15 cellular contexts compared by ENCODE assay signal in genomic region chr3:102091358-102091757, GRCh38.
DNase-seq lines count a peak whose midpoint lies in the region; ATAC-seq and TF ChIP-seq lines count a peak whose summit lies in the region.
"Had no signal": no experiment of that assay in that cellular context is flagged by ENCODE, and none has a peak within 500 bp of the region (broad histone marks: within the 10 kb centered on the region; RNA-seq: fewer than 3 reads in every experiment).

No MANE protein-coding gene starts in this region.

- H3K9me2 ChIP-seq in PC-3 (replicated peaks; ENCODE audit: low read length): no peaks in the 10 kb centered on the region

- H3F3A ChIP-seq in PC-3 (ENCODE audit: low read length, unreplicated experiment) (no peaks in the 10 kb centered on the region), smooth muscle cell (ENCODE audit: low read depth) (no peaks in the 10 kb centered on the region)

- WGBS in smooth muscle cell (ENCODE audit: low lambda C conversion rate): 87% methylated on average over 2 of the region's 2 CpGs

- no peaks in the 10 kb centered on the region for H3K9me3 ChIP-seq in PC-3 (ENCODE audit: low read length)
- H3K9me3 ChIP-seq in smooth muscle cell (replicated peaks; ENCODE audit: low read depth): no peaks in the 10 kb centered on the region
- H3K9me3 ChIP-seq: BLaER1 treated with 17β-estradiol and CSF1 and Interleukin-3, amounts not matched to agents 10 nM and 100 nM had no signal

- no peak overlapping the region for H3K4me2 ChIP-seq in PC-3 (ENCODE audit: low read length)
- peak overlapping the region; percentile 52 for H3K4me2 ChIP-seq in smooth muscle cell

- no peak overlapping the region for H3K4me3 Mint-ChIP-seq in activated naive CD4-positive, alpha-beta T cell treated with anti-CD3 and anti-CD28 coated beads, Interleukin-2, amount 50 U/mL, for 24 hours
- H3K4me3 Mint-ChIP-seq in activated naive CD8-positive, alpha-beta T cell treated with anti-CD3 and anti-CD28 coated beads, Interleukin-2, amount 50 U/mL, for 24 hours: no peak overlapping the region

- intact Hi-C loops in PC-3 (cut with micrococcal nuclease): loop anchor here (2.0 to 5.0 kb wide), 2 partner anchors 45 to 279 kb away; no protein-coding TSS in a partner anchor

- no peak for DNase-seq in activated naive CD4-positive, alpha-beta T cell treated with anti-CD3 and anti-CD28 coated beads, Interleukin-2, amount 50 U/mL, for 16 hours
- DNase-seq in PC-3 (no peak), smooth muscle cell (lab: John Stamatoyannopoulos, UW; ENCODE audit: unreplicated experiment) (no peak), amygdala (lab: John Stamatoyannopoulos, UW) (no peak)
- no peak for DNase-seq in activated naive CD8-positive, alpha-beta T cell treated with anti-CD3 and anti-CD28 coated beads, Interleukin-2, amount 50 U/mL, for 24 hours
- DNase-seq: GF-D8, GOT3, MV-4-11, NCI-H1417 treated with DMSO at 0.1 percent for 48 hours, NCI-H2029 treated with DMSO at 0.1 percent for 48 hours, NCI-H524, RPMI8226 had no signal

- H3K9ac ChIP-seq in PC-3 (ENCODE audit: low read length) (peak overlapping the region; percentile 86), smooth muscle cell (ENCODE audit: low read depth) (no peak overlapping the region)
- H3K9ac ChIP-seq: BLaER1 treated with 17β-estradiol and CSF1 and Interleukin-3, amounts not matched to agents 10 nM and 100 nM had no signal

- H3K27ac ChIP-seq in PC-3 (ENCODE audit: low read length) (peak overlapping the region; percentile 96), smooth muscle cell (ENCODE audit: low read depth) (peak overlapping the region; percentile 90)
- H3K27ac ChIP-seq: BLaER1 treated with 17β-estradiol and CSF1 and Interleukin-3, amounts not matched to agents 10 nM and 100 nM had no signal

- H3K4me3 ChIP-seq in PC-3 (ENCODE audit: low read length) (no peak overlapping the region), smooth muscle cell (no peak overlapping the region)
- H3K4me3 ChIP-seq: BLaER1 treated with 17β-estradiol and CSF1 and Interleukin-3, amounts not matched to agents 10 nM and 100 nM had no signal

- POLR2A ChIA-PET in PC-3 (lab: Charles Lee; ENCODE audit: unreplicated experiment): no interaction called here

- no peaks in the 10 kb centered on the region for H3K9me3 Mint-ChIP-seq in activated naive CD4-positive, alpha-beta T cell treated with anti-CD3 and anti-CD28 coated beads, Interleukin-2, amount 50 U/mL, for 24 hours
- H3K9me3 Mint-ChIP-seq in activated naive CD8-positive, alpha-beta T cell treated with anti-CD3 and anti-CD28 coated beads, Interleukin-2, amount 50 U/mL, for 24 hours: no peaks in the 10 kb centered on the region

- H3K4me1 ChIP-seq in PC-3 (ENCODE audit: insufficient read depth, low read length): peaks cover 30% of the 10 kb centered on the region
- H3K4me1 ChIP-seq in smooth muscle cell (ENCODE audit: low read depth): peaks cover 21% of the 10 kb centered on the region

- no TSS peak for BruUV-seq in PC-3 (replicated peaks; lab: Mats Ljungman, UMichigan)

- H2AFZ ChIP-seq in PC-3 (ENCODE audit: low read length) (no peak overlapping the region), smooth muscle cell (ENCODE audit: low read depth) (no peak overlapping the region)

- CTCF ChIA-PET in PC-3 (lab: Charles Lee): no interaction called here

- ATAC-seq in PC-3: no peak
- no peak for ATAC-seq in activated naive CD8-positive, alpha-beta T cell treated with anti-CD3 and anti-CD28 coated beads, Interleukin-2, amount 50 U/mL, for 24 hours
- no peak for ATAC-seq in GM21528 (IDR thresholded peaks at IDR 0.05; ENCODE audit: low FRiP score, unreplicated experiment)

- peaks cover 38% of the 10 kb centered on the region for H3K4me1 Mint-ChIP-seq in activated naive CD4-positive, alpha-beta T cell treated with anti-CD3 and anti-CD28 coated beads, Interleukin-2, amount 50 U/mL, for 24 hours
- H3K4me1 Mint-ChIP-seq in activated naive CD8-positive, alpha-beta T cell treated with anti-CD3 and anti-CD28 coated beads, Interleukin-2, amount 50 U/mL, for 24 hours: peaks cover 61% of the 10 kb centered on the region

- H3K36me3 ChIP-seq in PC-3 (ENCODE audit: low read depth, low read length): no peaks in the 10 kb centered on the region
- no peaks in the 10 kb centered on the region for H3K36me3 ChIP-seq in smooth muscle cell (ENCODE audit: low read depth)
- H3K36me3 ChIP-seq: BLaER1 treated with 17β-estradiol and CSF1 and Interleukin-3, amounts not matched to agents 10 nM and 100 nM had no signal

- peak overlapping the region; percentile 68 for H3K27ac Mint-ChIP-seq in activated naive CD4-positive, alpha-beta T cell treated with anti-CD3 and anti-CD28 coated beads, Interleukin-2, amount 50 U/mL, for 24 hours
- H3K27ac Mint-ChIP-seq in activated naive CD8-positive, alpha-beta T cell treated with anti-CD3 and anti-CD28 coated beads, Interleukin-2, amount 50 U/mL, for 24 hours: peak overlapping the region; percentile 90

- H3K27me3 Mint-ChIP-seq in activated naive CD4-positive, alpha-beta T cell treated with anti-CD3 and anti-CD28 coated beads, Interleukin-2, amount 50 U/mL, for 24 hours: no peaks in the 10 kb centered on the region
- H3K27me3 Mint-ChIP-seq in activated naive CD8-positive, alpha-beta T cell treated with anti-CD3 and anti-CD28 coated beads, Interleukin-2, amount 50 U/mL, for 24 hours: no peaks in the 10 kb centered on the region

- no peak for TF ChIP-seq CTCF in PC-3 (conservative IDR thresholded peaks at IDR 0.05; ENCODE audit: low read depth, low read length)
- TF ChIP-seq CTCF in smooth muscle cell (IDR thresholded peaks at IDR 0.05; ENCODE audit: borderline replicate concordance, insufficient read depth, poor library complexity, severe bottlenecking): no peak

- no peaks in the 10 kb centered on the region for H3K79me2 ChIP-seq in PC-3 (ENCODE audit: low read length)
- no peaks in the 10 kb centered on the region for H3K79me2 ChIP-seq in smooth muscle cell (ENCODE audit: low read depth)

- H3K27me3 ChIP-seq in PC-3 (ENCODE audit: low read length) (no peaks in the 10 kb centered on the region), smooth muscle cell (ENCODE audit: low read depth) (no peaks in the 10 kb centered on the region)
- H3K27me3 ChIP-seq: BLaER1 treated with 17β-estradiol and CSF1 and Interleukin-3, amounts not matched to agents 10 nM and 100 nM had no signal

- H3K36me3 Mint-ChIP-seq in activated naive CD4-positive, alpha-beta T cell treated with anti-CD3 and anti-CD28 coated beads, Interleukin-2, amount 50 U/mL, for 24 hours: no peaks in the 10 kb centered on the region
- no peaks in the 10 kb centered on the region for H3K36me3 Mint-ChIP-seq in activated naive CD8-positive, alpha-beta T cell treated with anti-CD3 and anti-CD28 coated beads, Interleukin-2, amount 50 U/mL, for 24 hours (ENCODE audit: low read depth)

- H4K20me1 ChIP-seq in PC-3 (ENCODE audit: low read length): no peaks in the 10 kb centered on the region
- H4K20me1 ChIP-seq in smooth muscle cell (ENCODE audit: low read depth): no peaks in the 10 kb centered on the region
- H4K20me1 ChIP-seq: BLaER1 treated with 17β-estradiol and CSF1 and Interleukin-3, amounts not matched to agents 10 nM and 100 nM had no signal
